In genomic region chr19:48899781-48900476, GRCh38 we compare ENCODE assay signal across 8 cellular contexts. TPM values are rescaled to one million over a fixed set of nuclear protein-coding genes. Genes with fewer than 3 reads are reported as not detected.
DNase-seq lines count a peak whose midpoint lies in the region; ATAC-seq and TF ChIP-seq lines count a peak whose summit lies in the region.

Gene NUCB1, plus strand, starts transcription at chr19:48900312. Its CDS starts 485 bp downstream, at chr19:48900797.

- TF ChIP-seq POLR2A in GM18526 (IDR thresholded peaks at IDR 0.05; ENCODE audit: extremely low read depth, insufficient read length) (peak; percentile 48), breast epithelium (IDR thresholded peaks at IDR 0.05) (peak; percentile 17)

- peaks cover 5 to 17% of the 10 kb centered on the region in 2 donors for H3K4me1 ChIP-seq in breast epithelium
- peaks cover 16 to 30% (median 19%) of the 10 kb centered on the region in 3 donors for H3K4me1 ChIP-seq in skeletal muscle tissue (ENCODE audit: control insufficient read depth in 3 of 3, insufficient read depth in 3 of 3, low read length in 3 of 3)

- H3K9ac ChIP-seq in skeletal muscle tissue (ENCODE audit: low read depth in 1 of 3, low read length in 3 of 3), result peak within 1 kb of the TSS; percentile 87 to 94 (median 93)

- TF ChIP-seq CTCF in VCaP (conservative IDR thresholded peaks at IDR 0.05) (peak; percentile 34), breast epithelium (IDR thresholded peaks at IDR 0.05) (peak in 2 of 3 donors; percentile 41 to 42)

- ATAC-seq in HG03097 (IDR thresholded peaks at IDR 0.05; ENCODE audit: low FRiP score, unreplicated experiment), result peak; percentile 85

- H3K9me3 ChIP-seq in breast epithelium, result no peaks in the 10 kb centered on the region
- no peaks in the 10 kb centered on the region for H3K9me3 ChIP-seq in iPS-18c (ENCODE audit: control insufficient read depth, insufficient read depth, low read length)
- no peaks in the 10 kb centered on the region for H3K9me3 ChIP-seq in skeletal muscle tissue (ENCODE audit: control insufficient read depth in 3 of 3, low read length in 3 of 3)

- intact Hi-C loops in breast epithelium (cut with DNase I; ENCODE audit: low total_unique reads), result loop anchor here (1.0 kb wide), 1 partner anchor 27 kb away; no protein-coding TSS in a partner anchor

- peak within 1 kb of the TSS; percentile 75 to 83 (median 76) for H3K4me3 ChIP-seq in breast epithelium
- H3K4me3 ChIP-seq in iPS-18c (ENCODE audit: insufficient read depth, low read depth, low read length), result peak within 1 kb of the TSS; percentile 96
- H3K4me3 ChIP-seq in skeletal muscle tissue (ENCODE audit: low read length in 3 of 3), result peak within 1 kb of the TSS; percentile 87 to 96 (median 95)

- peak; percentile 92 for DNase-seq in 8988T
- DNase-seq in NCI-H2196 treated with DMSO at 0.1 percent for 48 hours (lab: John Stamatoyannopoulos, UW; ENCODE audit: unreplicated experiment), result peak; percentile 97
- peak; percentile 99 for DNase-seq in breast epithelium (ENCODE audit: low spot score in 2 of 2)

- no peaks in the 10 kb centered on the region for H3K27me3 ChIP-seq in breast epithelium
- H3K27me3 ChIP-seq in skeletal muscle tissue (ENCODE audit: control insufficient read depth in 3 of 3, insufficient read depth in 3 of 3, low read length in 3 of 3), result peaks cover 0 to 6% (median 4%) of the 10 kb centered on the region in 3 donors

- no peaks in the 10 kb centered on the region for H3K36me3 ChIP-seq in breast epithelium
- peaks cover 8 to 13% (median 10%) of the 10 kb centered on the region in 3 donors for H3K36me3 ChIP-seq in skeletal muscle tissue (ENCODE audit: control insufficient read depth in 3 of 3, insufficient read depth in 3 of 3, low read length in 3 of 3)

- peak within 1 kb of the TSS; percentile 83 for H3K27ac ChIP-seq in VCaP
- peak within 1 kb of the TSS; percentile 87 to 89 for H3K27ac ChIP-seq in breast epithelium
- peak within 1 kb of the TSS; percentile 88 for H3K27ac ChIP-seq in skeletal muscle tissue (ENCODE audit: low read depth, low read length)

RNA-seq across cellular contexts. Expression of gene NUCB1, which starts in this region (rescaled TPM):
- 100 to 1,000 TPM; 131 to 333 (median 223) TPM for total RNA-seq in breast epithelium
- 107 TPM for total RNA-seq in skeletal muscle tissue

Comparison
In these comparisons a context has a peak if more than half of its experiments do, and no peak if none do; other contexts are left out.
1. Peak in every context shown above with its lines: DNase-seq, ATAC-seq, H3K4me3 ChIP-seq and H3K27ac ChIP-seq.